Comparison of ENCODE assay signal across 2 cellular contexts in the genomic region with DNA sequence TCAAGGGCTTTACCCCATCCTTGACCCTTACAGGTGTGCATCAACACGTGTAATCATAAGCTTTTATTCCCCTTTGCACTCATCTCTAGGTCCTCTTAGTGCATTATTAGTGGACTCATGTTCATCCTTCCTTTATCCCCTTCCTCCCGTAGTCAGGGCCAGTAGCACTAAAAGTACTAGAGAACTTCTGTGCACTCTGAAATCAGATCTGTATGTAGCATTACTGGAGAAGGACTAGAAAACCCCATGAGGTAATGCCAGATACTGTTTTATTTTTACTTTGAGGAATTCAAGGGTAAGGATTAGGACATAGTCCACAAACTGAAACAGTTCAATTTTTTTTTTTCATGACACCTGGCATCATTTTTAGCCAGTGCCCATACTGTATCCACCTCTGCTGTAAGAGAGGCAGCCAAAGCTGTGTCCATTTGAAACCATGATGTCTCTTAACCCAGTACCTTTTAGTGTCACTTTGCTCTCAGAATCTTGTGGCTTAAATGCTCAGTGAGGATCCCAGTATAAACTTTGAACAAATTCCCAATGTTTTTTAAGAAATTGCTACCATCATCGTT.
TF ChIP-seq lines count a peak whose summit lies in the region.

No MANE protein-coding gene starts in this region.

TF ChIP-seq in IMR-90, 13 proteins besides CTCF, POLR2A, EP300 and RAD21:
- TF ChIP-seq, protein P1, sequence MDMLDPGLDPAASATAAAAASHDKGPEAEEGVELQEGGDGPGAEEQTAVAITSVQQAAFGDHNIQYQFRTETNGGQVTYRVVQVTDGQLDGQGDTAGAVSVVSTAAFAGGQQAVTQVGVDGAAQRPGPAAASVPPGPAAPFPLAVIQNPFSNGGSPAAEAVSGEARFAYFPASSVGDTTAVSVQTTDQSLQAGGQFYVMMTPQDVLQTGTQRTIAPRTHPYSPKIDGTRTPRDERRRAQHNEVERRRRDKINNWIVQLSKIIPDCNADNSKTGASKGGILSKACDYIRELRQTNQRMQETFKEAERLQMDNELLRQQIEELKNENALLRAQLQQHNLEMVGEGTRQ (IDR thresholded peaks at IDR 0.05; ENCODE audit: low read depth, low read length), result no peak
- no peak for TF ChIP-seq RFX5 (IDR thresholded peaks at IDR 0.05; ENCODE audit: low read depth, low read length)
- TF ChIP-seq FOS (IDR thresholded peaks at IDR 0.05; ENCODE audit: low read depth, low read length), result no peak
- TF ChIP-seq CEBPB (IDR thresholded peaks at IDR 0.05; ENCODE audit: low read depth, low read length), result no peak

TF ChIP-seq in HepG2, 621 proteins besides CTCF, POLR2A, EP300 and RAD21:
- no peak for TF ChIP-seq KLF9 (CRISPR knock-in tag; IDR thresholded peaks at IDR 0.05; ENCODE audit: low read depth)
- TF ChIP-seq, protein P2, sequence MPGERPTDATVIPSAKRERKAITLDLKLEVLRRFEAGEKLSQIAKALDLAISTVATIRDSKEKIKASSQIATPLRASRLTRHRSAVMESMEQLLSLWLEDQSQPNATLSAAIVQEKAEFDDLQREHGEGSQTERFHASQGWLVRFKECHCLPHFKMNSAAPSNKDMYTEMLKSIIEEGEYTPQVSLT (CRISPR knock-in tag; IDR thresholded peaks at IDR 0.05; ENCODE audit: borderline replicate concordance, low read depth), result no peak
- no peak for TF ChIP-seq DNMT3B (CRISPR knock-in tag; conservative IDR thresholded peaks at IDR 0.05)
- TF ChIP-seq IKZF4 (CRISPR knock-in tag; IDR thresholded peaks at IDR 0.05; ENCODE audit: borderline replicate concordance, low read depth, not compliant biosample characterization), result no peak
- TF ChIP-seq CEBPB (IDR thresholded peaks at IDR 0.05; ENCODE audit: borderline replicate concordance, low read depth, low read length), result no peak
- TF ChIP-seq HOXA9 (CRISPR knock-in tag; IDR thresholded peaks at IDR 0.05; ENCODE audit: borderline replicate concordance), result no peak
- TF ChIP-seq, protein P3, sequence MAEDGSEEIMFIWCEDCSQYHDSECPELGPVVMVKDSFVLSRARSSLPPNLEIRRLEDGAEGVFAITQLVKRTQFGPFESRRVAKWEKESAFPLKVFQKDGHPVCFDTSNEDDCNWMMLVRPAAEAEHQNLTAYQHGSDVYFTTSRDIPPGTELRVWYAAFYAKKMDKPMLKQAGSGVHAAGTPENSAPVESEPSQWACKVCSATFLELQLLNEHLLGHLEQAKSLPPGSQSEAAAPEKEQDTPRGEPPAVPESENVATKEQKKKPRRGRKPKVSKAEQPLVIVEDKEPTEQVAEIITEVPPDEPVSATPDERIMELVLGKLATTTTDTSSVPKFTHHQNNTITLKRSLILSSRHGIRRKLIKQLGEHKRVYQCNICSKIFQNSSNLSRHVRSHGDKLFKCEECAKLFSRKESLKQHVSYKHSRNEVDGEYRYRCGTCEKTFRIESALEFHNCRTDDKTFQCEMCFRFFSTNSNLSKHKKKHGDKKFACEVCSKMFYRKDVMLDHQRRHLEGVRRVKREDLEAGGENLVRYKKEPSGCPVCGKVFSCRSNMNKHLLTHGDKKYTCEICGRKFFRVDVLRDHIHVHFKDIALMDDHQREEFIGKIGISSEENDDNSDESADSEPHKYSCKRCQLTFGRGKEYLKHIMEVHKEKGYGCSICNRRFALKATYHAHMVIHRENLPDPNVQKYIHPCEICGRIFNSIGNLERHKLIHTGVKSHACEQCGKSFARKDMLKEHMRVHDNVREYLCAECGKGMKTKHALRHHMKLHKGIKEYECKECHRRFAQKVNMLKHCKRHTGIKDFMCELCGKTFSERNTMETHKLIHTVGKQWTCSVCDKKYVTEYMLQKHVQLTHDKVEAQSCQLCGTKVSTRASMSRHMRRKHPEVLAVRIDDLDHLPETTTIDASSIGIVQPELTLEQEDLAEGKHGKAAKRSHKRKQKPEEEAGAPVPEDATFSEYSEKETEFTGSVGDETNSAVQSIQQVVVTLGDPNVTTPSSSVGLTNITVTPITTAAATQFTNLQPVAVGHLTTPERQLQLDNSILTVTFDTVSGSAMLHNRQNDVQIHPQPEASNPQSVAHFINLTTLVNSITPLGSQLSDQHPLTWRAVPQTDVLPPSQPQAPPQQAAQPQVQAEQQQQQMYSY (CRISPR knock-in tag; IDR thresholded peaks at IDR 0.05), result no peak
- TF ChIP-seq, protein P4, sequence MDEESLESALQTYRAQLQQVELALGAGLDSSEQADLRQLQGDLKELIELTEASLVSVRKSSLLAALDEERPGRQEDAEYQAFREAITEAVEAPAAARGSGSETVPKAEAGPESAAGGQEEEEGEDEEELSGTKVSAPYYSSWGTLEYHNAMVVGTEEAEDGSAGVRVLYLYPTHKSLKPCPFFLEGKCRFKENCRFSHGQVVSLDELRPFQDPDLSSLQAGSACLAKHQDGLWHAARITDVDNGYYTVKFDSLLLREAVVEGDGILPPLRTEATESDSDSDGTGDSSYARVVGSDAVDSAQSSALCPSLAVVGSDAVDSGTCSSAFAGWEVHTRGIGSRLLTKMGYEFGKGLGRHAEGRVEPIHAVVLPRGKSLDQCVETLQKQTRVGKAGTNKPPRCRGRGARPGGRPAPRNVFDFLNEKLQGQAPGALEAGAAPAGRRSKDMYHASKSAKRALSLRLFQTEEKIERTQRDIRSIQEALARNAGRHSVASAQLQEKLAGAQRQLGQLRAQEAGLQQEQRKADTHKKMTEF (CRISPR knock-in tag; IDR thresholded peaks at IDR 0.05), result no peak
- no peak for TF ChIP-seq ZNF780A (CRISPR knock-in tag; IDR thresholded peaks at IDR 0.05)
- no peak for TF ChIP-seq SP4 (CRISPR knock-in tag; IDR thresholded peaks at IDR 0.05)
- TF ChIP-seq ZNF567 (CRISPR knock-in tag; IDR thresholded peaks at IDR 0.05; ENCODE audit: borderline replicate concordance), result no peak
- no peak for TF ChIP-seq ZFX (CRISPR knock-in tag; IDR thresholded peaks at IDR 0.05; ENCODE audit: low read depth)
- TF ChIP-seq, protein P5, sequence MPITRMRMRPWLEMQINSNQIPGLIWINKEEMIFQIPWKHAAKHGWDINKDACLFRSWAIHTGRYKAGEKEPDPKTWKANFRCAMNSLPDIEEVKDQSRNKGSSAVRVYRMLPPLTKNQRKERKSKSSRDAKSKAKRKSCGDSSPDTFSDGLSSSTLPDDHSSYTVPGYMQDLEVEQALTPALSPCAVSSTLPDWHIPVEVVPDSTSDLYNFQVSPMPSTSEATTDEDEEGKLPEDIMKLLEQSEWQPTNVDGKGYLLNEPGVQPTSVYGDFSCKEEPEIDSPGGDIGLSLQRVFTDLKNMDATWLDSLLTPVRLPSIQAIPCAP (CRISPR knock-in tag; IDR thresholded peaks at IDR 0.05; ENCODE audit: low read depth), result no peak
- TF ChIP-seq, protein P6, sequence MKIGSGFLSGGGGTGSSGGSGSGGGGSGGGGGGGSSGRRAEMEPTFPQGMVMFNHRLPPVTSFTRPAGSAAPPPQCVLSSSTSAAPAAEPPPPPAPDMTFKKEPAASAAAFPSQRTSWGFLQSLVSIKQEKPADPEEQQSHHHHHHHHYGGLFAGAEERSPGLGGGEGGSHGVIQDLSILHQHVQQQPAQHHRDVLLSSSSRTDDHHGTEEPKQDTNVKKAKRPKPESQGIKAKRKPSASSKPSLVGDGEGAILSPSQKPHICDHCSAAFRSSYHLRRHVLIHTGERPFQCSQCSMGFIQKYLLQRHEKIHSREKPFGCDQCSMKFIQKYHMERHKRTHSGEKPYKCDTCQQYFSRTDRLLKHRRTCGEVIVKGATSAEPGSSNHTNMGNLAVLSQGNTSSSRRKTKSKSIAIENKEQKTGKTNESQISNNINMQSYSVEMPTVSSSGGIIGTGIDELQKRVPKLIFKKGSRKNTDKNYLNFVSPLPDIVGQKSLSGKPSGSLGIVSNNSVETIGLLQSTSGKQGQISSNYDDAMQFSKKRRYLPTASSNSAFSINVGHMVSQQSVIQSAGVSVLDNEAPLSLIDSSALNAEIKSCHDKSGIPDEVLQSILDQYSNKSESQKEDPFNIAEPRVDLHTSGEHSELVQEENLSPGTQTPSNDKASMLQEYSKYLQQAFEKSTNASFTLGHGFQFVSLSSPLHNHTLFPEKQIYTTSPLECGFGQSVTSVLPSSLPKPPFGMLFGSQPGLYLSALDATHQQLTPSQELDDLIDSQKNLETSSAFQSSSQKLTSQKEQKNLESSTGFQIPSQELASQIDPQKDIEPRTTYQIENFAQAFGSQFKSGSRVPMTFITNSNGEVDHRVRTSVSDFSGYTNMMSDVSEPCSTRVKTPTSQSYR (CRISPR knock-in tag; IDR thresholded peaks at IDR 0.05; ENCODE audit: borderline replicate concordance), result no peak
- TF ChIP-seq, protein P7, sequence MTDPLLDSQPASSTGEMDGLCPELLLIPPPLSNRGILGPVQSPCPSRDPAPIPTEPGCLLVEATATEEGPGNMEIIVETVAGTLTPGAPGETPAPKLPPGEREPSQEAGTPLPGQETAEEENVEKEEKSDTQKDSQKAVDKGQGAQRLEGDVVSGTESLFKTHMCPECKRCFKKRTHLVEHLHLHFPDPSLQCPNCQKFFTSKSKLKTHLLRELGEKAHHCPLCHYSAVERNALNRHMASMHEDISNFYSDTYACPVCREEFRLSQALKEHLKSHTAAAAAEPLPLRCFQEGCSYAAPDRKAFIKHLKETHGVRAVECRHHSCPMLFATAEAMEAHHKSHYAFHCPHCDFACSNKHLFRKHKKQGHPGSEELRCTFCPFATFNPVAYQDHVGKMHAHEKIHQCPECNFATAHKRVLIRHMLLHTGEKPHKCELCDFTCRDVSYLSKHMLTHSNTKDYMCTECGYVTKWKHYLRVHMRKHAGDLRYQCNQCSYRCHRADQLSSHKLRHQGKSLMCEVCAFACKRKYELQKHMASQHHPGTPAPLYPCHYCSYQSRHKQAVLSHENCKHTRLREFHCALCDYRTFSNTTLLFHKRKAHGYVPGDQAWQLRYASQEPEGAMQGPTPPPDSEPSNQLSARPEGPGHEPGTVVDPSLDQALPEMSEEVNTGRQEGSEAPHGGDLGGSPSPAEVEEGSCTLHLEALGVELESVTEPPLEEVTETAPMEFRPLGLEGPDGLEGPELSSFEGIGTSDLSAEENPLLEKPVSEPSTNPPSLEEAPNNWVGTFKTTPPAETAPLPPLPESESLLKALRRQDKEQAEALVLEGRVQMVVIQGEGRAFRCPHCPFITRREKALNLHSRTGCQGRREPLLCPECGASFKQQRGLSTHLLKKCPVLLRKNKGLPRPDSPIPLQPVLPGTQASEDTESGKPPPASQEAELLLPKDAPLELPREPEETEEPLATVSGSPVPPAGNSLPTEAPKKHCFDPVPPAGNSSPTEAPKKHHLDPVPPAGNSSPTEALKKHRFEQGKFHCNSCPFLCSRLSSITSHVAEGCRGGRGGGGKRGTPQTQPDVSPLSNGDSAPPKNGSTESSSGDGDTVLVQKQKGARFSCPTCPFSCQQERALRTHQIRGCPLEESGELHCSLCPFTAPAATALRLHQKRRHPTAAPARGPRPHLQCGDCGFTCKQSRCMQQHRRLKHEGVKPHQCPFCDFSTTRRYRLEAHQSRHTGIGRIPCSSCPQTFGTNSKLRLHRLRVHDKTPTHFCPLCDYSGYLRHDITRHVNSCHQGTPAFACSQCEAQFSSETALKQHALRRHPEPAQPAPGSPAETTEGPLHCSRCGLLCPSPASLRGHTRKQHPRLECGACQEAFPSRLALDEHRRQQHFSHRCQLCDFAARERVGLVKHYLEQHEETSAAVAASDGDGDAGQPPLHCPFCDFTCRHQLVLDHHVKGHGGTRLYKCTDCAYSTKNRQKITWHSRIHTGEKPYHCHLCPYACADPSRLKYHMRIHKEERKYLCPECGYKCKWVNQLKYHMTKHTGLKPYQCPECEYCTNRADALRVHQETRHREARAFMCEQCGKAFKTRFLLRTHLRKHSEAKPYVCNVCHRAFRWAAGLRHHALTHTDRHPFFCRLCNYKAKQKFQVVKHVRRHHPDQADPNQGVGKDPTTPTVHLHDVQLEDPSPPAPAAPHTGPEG (CRISPR knock-in tag; IDR thresholded peaks at IDR 0.05), result no peak
- TF ChIP-seq CBX5 (CRISPR knock-in tag; IDR thresholded peaks at IDR 0.05; ENCODE audit: borderline replicate concordance), result no peak
- TF ChIP-seq SUZ12 (IDR thresholded peaks at IDR 0.05; ENCODE audit: low read depth, low read length), result no peak
- no peak for TF ChIP-seq BRCA1 (CRISPR knock-in tag; IDR thresholded peaks at IDR 0.05)
TF ChIP-seq in HepG2: peak in this region for 0.
